ENCODE assay signal across 16 cellular contexts in genomic region chr22:45551310-45552016, GRCh38. TPM values are rescaled to one million over a fixed set of nuclear protein-coding genes. Genes with fewer than 3 reads are reported as not detected.
DNase-seq lines count a peak whose midpoint lies in the region; ATAC-seq and TF ChIP-seq lines count a peak whose summit lies in the region.
"Had no signal": no experiment of that assay in that cellular context is flagged by ENCODE, and none has a peak within 500 bp of the region (broad histone marks: within the 10 kb centered on the region; RNA-seq: fewer than 3 reads in every experiment).

No MANE protein-coding gene starts in this region.

- H3K27me3 ChIP-seq in GM23338 (ENCODE audit: insufficient read depth) (no peaks in the 10 kb centered on the region), left lung (peaks cover 0 to 46% of the 10 kb centered on the region in 2 donors), skeletal muscle tissue (ENCODE audit: control insufficient read depth in 3 of 3, insufficient read depth in 3 of 3, low read length in 3 of 3) (peaks cover 0 to 9% (median 4%) of the 10 kb centered on the region in 3 donors)

- TF ChIP-seq CTCF in GM23338 (conservative IDR thresholded peaks at IDR 0.05; ENCODE audit: low read depth in 2 of 2) (no peak), choroid plexus epithelial cell (conservative IDR thresholded peaks at IDR 0.05; ENCODE audit: low read depth, low read length) (no peak), left lung (IDR thresholded peaks at IDR 0.05) (no peak)

- no peak overlapping the region for H3K4me3 Mint-ChIP-seq in GM23338
- H3K4me3 Mint-ChIP-seq: activated CD4-positive, alpha-beta T cell treated with anti-CD3 and anti-CD28 coated beads for 36 hours; activated naive CD4-positive, alpha-beta T cell treated with anti-CD3 and anti-CD28 coated beads, Interleukin-2, amount 10 ng/mL, durations not matched to agents 7 days and 5 days; stimulated activated naive B cell treated with anti-CD40 and anti-IgM and Interleukin-4, amounts not matched to agents 10 μg/mL and 1 μg/mL and 100 μg/mL, for 72 hours had no signal

- no peaks in the 10 kb centered on the region for H3K79me2 ChIP-seq in GM23338 (replicated peaks; ENCODE audit: insufficient read depth)

- H3K27ac ChIP-seq in GM23338 (ENCODE audit: low read depth) (0 out of 2 replicates have a peak overlapping the region, but pooled peaks have one; percentile 9), left lung (peak overlapping the region; percentile 8 to 72), skeletal muscle tissue (ENCODE audit: low read depth, low read length) (peak overlapping the region; percentile 54)

- H3K4me1 ChIP-seq in GM23338 (ENCODE audit: insufficient read depth) (peaks cover 3% of the 10 kb centered on the region), left lung (peaks cover 10 to 15% of the 10 kb centered on the region in 2 donors), skeletal muscle tissue (ENCODE audit: control insufficient read depth in 3 of 3, insufficient read depth in 3 of 3, low read length in 3 of 3) (peaks cover 42 to 45% (median 44%) of the 10 kb centered on the region in 3 donors)

- intact Hi-C loops in left lung (cut with DNase I), result loop anchor here in 1 of 2 donors (5.0 to 10.0 kb wide), 2 partner anchors 109 to 277 kb away; no protein-coding TSS in a partner anchor

- no peak overlapping the region for H2AFZ ChIP-seq in GM23338

- H3K9ac ChIP-seq in skeletal muscle tissue (ENCODE audit: low read depth in 1 of 3, low read length in 3 of 3), result peak overlapping the region in 1 of 3 donors; percentile 33

- no peaks in the 10 kb centered on the region for H3F3A ChIP-seq in GM23338 (replicated peaks; ENCODE audit: low read depth)

- peaks cover 2% of the 10 kb centered on the region for H3K27me3 Mint-ChIP-seq in GM23338 (ENCODE audit: insufficient read depth, low read depth, poor library complexity)

- no peaks in the 10 kb centered on the region for H4K20me1 ChIP-seq in GM23338 (replicated peaks; ENCODE audit: insufficient read depth)

- ATAC-seq in GM23338 (no peak), left lung (no peak), HG03039 (IDR thresholded peaks at IDR 0.05; ENCODE audit: unreplicated experiment) (no peak)
- ATAC-seq: activated CD4-positive, alpha-beta T cell treated with anti-CD3 and anti-CD28 coated beads for 36 hours; stimulated activated naive B cell treated with anti-CD40 and anti-IgM and Interleukin-4, amounts not matched to agents 10 μg/mL and 1 μg/mL and 100 μg/mL, for 72 hours had no signal

- no peak overlapping the region for H3K4me3 ChIP-seq in GM23338
- H3K4me3 ChIP-seq in choroid plexus epithelial cell (ENCODE audit: low read depth, low read length), result no peak overlapping the region
- H3K4me3 ChIP-seq in left lung, result no peak overlapping the region
- no peak overlapping the region for H3K4me3 ChIP-seq in skeletal muscle tissue (ENCODE audit: low read length in 3 of 3)

- peaks cover 64% of the 10 kb centered on the region for H3K36me3 Mint-ChIP-seq in GM23338 (ENCODE audit: low read depth)
- H3K36me3 Mint-ChIP-seq: activated naive CD4-positive, alpha-beta T cell treated with anti-CD3 and anti-CD28 coated beads, Interleukin-2, amount 10 ng/mL, durations not matched to agents 7 days and 5 days; CD8-positive, alpha-beta memory T cell; stimulated activated naive B cell treated with anti-CD40 and anti-IgM and Interleukin-4, amounts not matched to agents 10 μg/mL and 1 μg/mL and 100 μg/mL, for 72 hours had no signal

- peak overlapping the region; percentile 60 for H3K27ac Mint-ChIP-seq in GM23338
- H3K27ac Mint-ChIP-seq: activated CD4-positive, alpha-beta T cell treated with anti-CD3 and anti-CD28 coated beads for 36 hours; activated naive CD4-positive, alpha-beta T cell treated with anti-CD3 and anti-CD28 coated beads, Interleukin-2, amount 10 ng/mL, durations not matched to agents 7 days and 5 days; stimulated activated naive B cell treated with anti-CD40 and anti-IgM and Interleukin-4, amounts not matched to agents 10 μg/mL and 1 μg/mL and 100 μg/mL, for 72 hours had no signal

- H3K4me1 Mint-ChIP-seq in GM23338, result peaks cover 12% of the 10 kb centered on the region
- H3K4me1 Mint-ChIP-seq: activated CD4-positive, alpha-beta T cell treated with anti-CD3 and anti-CD28 coated beads for 36 hours had no signal

- peaks cover 11% of the 10 kb centered on the region; the same call in 1 of the 2 replicates for H3K36me3 ChIP-seq in GM23338 (ENCODE audit: insufficient read depth)
- no peaks in the 10 kb centered on the region for H3K36me3 ChIP-seq in left lung
- peaks cover 0 to 6% (median 0%) of the 10 kb centered on the region in 3 donors for H3K36me3 ChIP-seq in skeletal muscle tissue (ENCODE audit: control insufficient read depth in 3 of 3, insufficient read depth in 3 of 3, low read length in 3 of 3)

- no peak overlapping the region for H3K4me2 ChIP-seq in GM23338

- H3K9me2 ChIP-seq in GM23338 (ENCODE audit: insufficient read depth), result no peaks in the 10 kb centered on the region

- no peak for DNase-seq in GM23338 (ENCODE audit: low spot score)
- peak; percentile 73 for DNase-seq in choroid plexus epithelial cell (ENCODE audit: low read depth)
- no peak for DNase-seq in left lung
- no peak for DNase-seq in HPDE6-E6E7 (ENCODE audit: extremely low spot score)
- DNase-seq in HUDEP-2 (lab: John Stamatoyannopoulos, UW; ENCODE audit: unreplicated experiment in 76 of 76), result no peak
- no peak for DNase-seq in A172 (ENCODE audit: low spot score)
- DNase-seq: activated CD4-positive, alpha-beta T cell treated with anti-CD3 and anti-CD28 coated beads for 36 hours; activated naive CD4-positive, alpha-beta T cell treated with anti-CD3 and anti-CD28 coated beads, Interleukin-2, amount 10 ng/mL, durations not matched to agents 7 days and 5 days; islet precursor cell; NCI-H2171; SHP77; stimulated activated CD4-positive, alpha-beta T cell treated with anti-CD3 and anti-CD28 coated beads, Interleukin-12 subunit alpha, Interleukin-12 subunit beta, amount 100 ng/mL, for 4 hours; stimulated activated naive B cell treated with anti-CD40 and anti-IgM and Interleukin-4, amounts not matched to agents 10 μg/mL and 1 μg/mL and 100 μg/mL, for 72 hours had no signal

- H3K9me3 Mint-ChIP-seq in GM23338, result no peaks in the 10 kb centered on the region
- H3K9me3 Mint-ChIP-seq: activated naive CD4-positive, alpha-beta T cell treated with anti-CD3 and anti-CD28 coated beads, Interleukin-2, amount 10 ng/mL, durations not matched to agents 7 days and 5 days; CD8-positive, alpha-beta memory T cell had no signal

- H3K9me3 ChIP-seq in left lung (no peaks in the 10 kb centered on the region), skeletal muscle tissue (ENCODE audit: control insufficient read depth in 3 of 3, low read length in 3 of 3) (no peaks in the 10 kb centered on the region)

TF ChIP-seq in GM23338, 12 proteins besides CTCF, POLR2A, EP300 and RAD21 (continues in another document):
- no peak for TF ChIP-seq REST (IDR thresholded peaks at IDR 0.05; ENCODE audit: unreplicated experiment)

RNA-seq across cellular contexts. Expression of gene FBLN1, which starts 48.8 kb away (rescaled TPM):
- 134 and 137 TPM in 2 replicates for total RNA-seq in GM23338 (2014; rRNA removed; shearing (Covaris generic))
- polyA plus RNA-seq in GM23338 (2016; fragmentation: Nextera tagmentation; extraction: Ambion mirVana), result 88.4 and 90.1 TPM in 2 replicates
- total RNA-seq in left lung, result 100 to 1,000 TPM; 351 to 447 TPM
- total RNA-seq in skeletal muscle tissue, result 105 TPM
- 58.8 and 59.6 TPM in 2 replicates for total RNA-seq in A172 (2014; rRNA removed; shearing (Covaris generic))
- total RNA-seq: activated CD4-positive, alpha-beta T cell treated with anti-CD3 and anti-CD28 coated beads for 36 hours; CD8-positive, alpha-beta memory T cell had no signal
- polyA plus RNA-seq: CD8-positive, alpha-beta memory T cell had no signal
